In genomic region chr1:198199105-198199504, GRCh38 we compare ENCODE assay signal across 14 cellular contexts. TPM values are rescaled to one million over a fixed set of nuclear protein-coding genes. Genes with fewer than 3 reads are reported as not detected.
DNase-seq lines count a peak whose midpoint lies in the region; ATAC-seq and TF ChIP-seq lines count a peak whose summit lies in the region.
"Had no signal": no experiment of that assay in that cellular context is flagged by ENCODE, and none has a peak within 500 bp of the region (broad histone marks: within the 10 kb centered on the region; RNA-seq: fewer than 3 reads in every experiment).

No MANE protein-coding gene starts in this region.

- H3K4me1 Mint-ChIP-seq in CD8-positive, alpha-beta T cell (ENCODE audit: low read depth) = peaks cover 83% of the 10 kb centered on the region

- H3K27me3 Mint-ChIP-seq in CD8-positive, alpha-beta T cell (ENCODE audit: low read depth) = no peaks in the 10 kb centered on the region
- H3K27me3 Mint-ChIP-seq: CD4-positive, alpha-beta T cell had no signal

- peaks cover 4% of the 10 kb centered on the region for H3K36me3 Mint-ChIP-seq in CD8-positive, alpha-beta T cell

- peaks cover 34% of the 10 kb centered on the region for H3K4me1 ChIP-seq in CD8-positive, alpha-beta T cell (ENCODE audit: insufficient read depth, low read length)
- H3K4me1 ChIP-seq in Peyer's patch (peaks cover 0 to 7% (median 3%) of the 10 kb centered on the region in 4 donors), stomach (peaks cover 7 to 54% (median 25%) of the 10 kb centered on the region in 4 donors)

- CTCF ChIA-PET in CD8-positive, alpha-beta T cell (lab: Charles Lee) = interaction anchor here (0.5 to 1.2 kb wide), 4 partner anchors 31 to 329 kb away, joined by 3 to 5 read pairs (median 4); no protein-coding TSS in a partner anchor

- H3K9me3 Mint-ChIP-seq in CD8-positive, alpha-beta T cell = peaks cover 3% of the 10 kb centered on the region
- H3K9me3 Mint-ChIP-seq: CD4-positive, alpha-beta T cell had no signal

- no peak overlapping the region for H3K4me3 ChIP-seq in CD8-positive, alpha-beta T cell (ENCODE audit: low read depth, low read length)
- no peak overlapping the region for H3K4me3 ChIP-seq in Peyer's patch
- H3K4me3 ChIP-seq in stomach = no peak overlapping the region
- H3K4me3 ChIP-seq: left ventricle myocardium inferior had no signal

- no peaks in the 10 kb centered on the region for H3K9me3 ChIP-seq in CD8-positive, alpha-beta T cell (ENCODE audit: low read length)
- no peaks in the 10 kb centered on the region for H3K9me3 ChIP-seq in Peyer's patch
- H3K9me3 ChIP-seq in stomach = no peaks in the 10 kb centered on the region
- H3K9me3 ChIP-seq: left ventricle myocardium inferior had no signal

- no peaks in the 10 kb centered on the region for H3K27me3 ChIP-seq in CD8-positive, alpha-beta T cell (ENCODE audit: insufficient read depth, low read length)
- H3K27me3 ChIP-seq in Peyer's patch (no peaks in the 10 kb centered on the region), stomach (no peaks in the 10 kb centered on the region)

- no peak overlapping the region for H3K27ac ChIP-seq in CD8-positive, alpha-beta T cell (ENCODE audit: low read depth, low read length)
- no peak overlapping the region for H3K27ac ChIP-seq in Peyer's patch
- no peak overlapping the region for H3K27ac ChIP-seq in stomach
- H3K27ac ChIP-seq: left ventricle myocardium inferior had no signal

- ATAC-seq in CD8-positive, alpha-beta T cell = no peak
- peak; percentile 49 for ATAC-seq in GM19035 (IDR thresholded peaks at IDR 0.05; ENCODE audit: unreplicated experiment)
- ATAC-seq in HG02943 (IDR thresholded peaks at IDR 0.05; ENCODE audit: low read depth, unreplicated experiment) = peak; percentile 60
- ATAC-seq: sciatic nerve had no signal

- no peak for TF ChIP-seq CTCF in CD8-positive, alpha-beta T cell (IDR thresholded peaks at IDR 0.05)
- TF ChIP-seq CTCF in Peyer's patch (IDR thresholded peaks at IDR 0.05) = no peak
- no peak for TF ChIP-seq CTCF in stomach (IDR thresholded peaks at IDR 0.05)

- TF ChIP-seq EP300 in stomach (IDR thresholded peaks at IDR 0.05) = no peak

- DNase-seq in CD8-positive, alpha-beta T cell = no peak
- peak in 2 of 3 donors; percentile 22 to 59 for DNase-seq in Peyer's patch
- no peak for DNase-seq in NCI-H2196 treated with DMSO at 0.1 percent for 48 hours (lab: John Stamatoyannopoulos, UW; ENCODE audit: unreplicated experiment)
- DNase-seq in stomach = no peak
- DNase-seq in SHP77 treated with DMSO at 0.1 percent for 48 hours (lab: John Stamatoyannopoulos, UW) = no peak
- DNase-seq in NCI-H2171 (lab: John Stamatoyannopoulos, UW) = no peak
- DNase-seq: activated gamma-delta T cell treated with Interleukin-2 at 50 U/mL for 16 hours; CD4-positive, alpha-beta T cell; left ventricle myocardium inferior; NCI-H1092; stimulated activated naive CD4-positive, alpha-beta T cell treated with Interleukin-2 at 50 U/mL for 16 hours had no signal

- POLR2A ChIA-PET in CD8-positive, alpha-beta T cell (lab: Charles Lee) = interaction anchor here (0.8 to 1.9 kb wide), 5 partner anchors 13 to 42 kb away, joined by 3 to 4 read pairs (median 3); partner anchors contain the start of gene NEK7

- intact Hi-C loops in CD8-positive, alpha-beta T cell (cut with DNase I, micrococcal nuclease) = loop anchor here in 1 of 2 experiments (5.0 kb wide), 1 partner anchor 33 kb away; no protein-coding TSS in a partner anchor
- intact Hi-C loops in stomach (cut with DNase I; ENCODE audit: low total_unique reads) = no loop called here

- no peak overlapping the region for H3K4me3 Mint-ChIP-seq in CD8-positive, alpha-beta T cell
- H3K4me3 Mint-ChIP-seq: CD4-positive, alpha-beta T cell had no signal

- TF ChIP-seq POLR2A in Peyer's patch (IDR thresholded peaks at IDR 0.05) (no peak), stomach (IDR thresholded peaks at IDR 0.05) (no peak)

- peak overlapping the region; percentile 1 for H3K27ac Mint-ChIP-seq in CD8-positive, alpha-beta T cell
- H3K27ac Mint-ChIP-seq: CD4-positive, alpha-beta T cell had no signal

- no peaks in the 10 kb centered on the region for H3K36me3 ChIP-seq in CD8-positive, alpha-beta T cell (ENCODE audit: insufficient read depth, low read length)
- H3K36me3 ChIP-seq in Peyer's patch = no peaks in the 10 kb centered on the region
- no peaks in the 10 kb centered on the region for H3K36me3 ChIP-seq in stomach
- H3K36me3 ChIP-seq: left ventricle myocardium inferior had no signal

RNA-seq across cellular contexts. Expression of gene NEK7, which starts 42.3 kb away (rescaled TPM):
- total RNA-seq in CD8-positive, alpha-beta T cell = 10 to 100 TPM; 12.1 to 16.1 TPM
- total RNA-seq in Peyer's patch (10 to 100 TPM; 62.3 to 75.1 (median 66.5) TPM), stomach (100 to 1,000 TPM in 1 of 5 donors, 10 to 100 TPM in 4; 33.3 to 116 (median 42.0) TPM)
- polyA plus RNA-seq in stomach = 10 to 100 TPM; 13.2 to 29.8 (median 24.8) TPM

Comparison
In these comparisons a context has a peak if more than half of its experiments do, and no peak if none do; other contexts are left out.
1. DNase-seq: peak in Peyer's patch (2 of 3); none in CD8-positive, alpha-beta T cell (0 of 7), NCI-H2196 treated with DMSO at 0.1 percent for 48 hours (single experiment), stomach (single experiment), SHP77 treated with DMSO at 0.1 percent for 48 hours (single experiment) and NCI-H2171 (single experiment).